1 cellular context compared by ENCODE assay signal in the genomic region with DNA sequence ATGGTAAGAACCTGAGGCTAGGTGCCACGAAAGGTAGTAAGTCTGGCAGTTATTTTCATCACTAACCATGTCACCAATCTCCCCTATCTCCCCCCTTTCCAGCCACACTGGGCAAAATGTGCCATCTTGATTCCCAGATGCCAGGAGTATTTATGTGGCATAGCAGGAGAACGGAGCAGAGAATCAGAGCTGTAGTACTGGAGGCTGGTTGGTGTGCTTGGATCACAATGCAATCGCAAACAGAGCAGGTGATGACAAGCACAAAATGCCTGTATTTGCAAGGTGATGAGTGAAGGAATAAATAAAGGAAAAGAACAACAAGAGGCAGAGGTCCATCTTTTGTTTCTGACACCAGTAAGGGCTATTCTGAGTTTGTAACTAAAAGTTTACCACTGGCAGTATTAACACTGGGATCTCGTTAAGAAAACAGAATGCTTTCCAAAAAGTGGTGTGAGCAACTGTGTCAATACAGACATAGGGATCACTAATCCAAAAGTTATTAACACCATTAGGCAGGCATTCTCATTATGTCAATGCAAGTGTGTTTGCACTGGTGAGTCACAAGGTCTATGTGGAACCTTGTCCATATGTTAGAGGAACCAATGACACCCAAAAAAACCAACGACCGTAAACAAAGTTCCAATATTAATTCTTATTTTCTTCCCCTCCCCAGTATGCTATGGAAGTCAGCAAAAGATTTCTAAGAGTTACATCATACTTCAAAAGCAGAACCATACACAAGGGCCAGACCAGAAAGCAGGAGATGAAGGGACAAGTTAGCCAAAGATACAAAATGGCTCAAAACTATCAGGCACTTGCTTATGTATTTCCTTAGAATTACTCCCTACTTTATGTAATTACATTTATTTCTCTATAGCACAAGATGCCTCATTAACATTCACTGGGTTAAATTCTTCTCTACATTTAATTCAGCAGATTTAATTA.
TF ChIP-seq lines count a peak whose summit lies in the region.

No MANE protein-coding gene starts in this region.

TF ChIP-seq in HepG2, 621 proteins besides CTCF, POLR2A, EP300 and RAD21 (continued from another document and continues in another):
- TF ChIP-seq ARID5B (CRISPR knock-in tag; IDR thresholded peaks at IDR 0.05) (peak; percentile 79), ZSCAN9 (CRISPR knock-in tag; IDR thresholded peaks at IDR 0.05; ENCODE audit: borderline replicate concordance) (peak; percentile 50; the same call in 1 of the 2 replicates), CEBPG (CRISPR knock-in tag; IDR thresholded peaks at IDR 0.05) (peak; percentile 61), GATAD2A (CRISPR knock-in tag; IDR thresholded peaks at IDR 0.05) (peak; percentile 74; the same call in 1 of the 2 replicates), CREM (IDR thresholded peaks at IDR 0.05) (0 out of 2 replicates have a peak, but pooled peaks have one; percentile 38), CREM (CRISPR knock-in tag; IDR thresholded peaks at IDR 0.05) (no peak), ZNF235 (CRISPR knock-in tag; IDR thresholded peaks at IDR 0.05; ENCODE audit: borderline replicate concordance) (no peak), ZNF451 (CRISPR knock-in tag; IDR thresholded peaks at IDR 0.05) (no peak), CREB1 (IDR thresholded peaks at IDR 0.05) (0 out of 2 replicates have a peak, but pooled peaks have one; percentile 20), CREB1 (CRISPR knock-in tag; IDR thresholded peaks at IDR 0.05) (peak; percentile 53; the same call in 1 of the 2 replicates), SOX5 (CRISPR knock-in tag; IDR thresholded peaks at IDR 0.05; ENCODE audit: borderline replicate concordance) (peak; percentile 61; the same call in 1 of the 2 replicates), SMARCC2 (IDR thresholded peaks at IDR 0.05) (no peak), DNMT3B (CRISPR knock-in tag; conservative IDR thresholded peaks at IDR 0.05) (peak; percentile 82), ZNF652 (CRISPR knock-in tag; IDR thresholded peaks at IDR 0.05; ENCODE audit: borderline replicate concordance, low read depth) (no peak; the same call in 1 of the 2 replicates), KAT8 (CRISPR knock-in tag; IDR thresholded peaks at IDR 0.05) (no peak), NFIC (IDR thresholded peaks at IDR 0.05; ENCODE audit: low read length) (peak; percentile 42; the same call in 1 of the 2 replicates), ZNF772 (CRISPR knock-in tag; IDR thresholded peaks at IDR 0.05) (no peak), LCORL (IDR thresholded peaks at IDR 0.05) (no peak), LCORL (CRISPR knock-in tag; IDR thresholded peaks at IDR 0.05) (peak; percentile 59; the same call in 1 of the 2 replicates), SOX6 (IDR thresholded peaks at IDR 0.05) (no peak), SOX6 (CRISPR knock-in tag; IDR thresholded peaks at IDR 0.05) (peak; percentile 82), AHDC1 (CRISPR knock-in tag; IDR thresholded peaks at IDR 0.05; ENCODE audit: borderline replicate concordance) (peak; percentile 42; the same call in 1 of the 2 replicates), SOX13 (IDR thresholded peaks at IDR 0.05) (no peak), SOX13 (CRISPR knock-in tag; conservative IDR thresholded peaks at IDR 0.05 in 1 of 2, IDR thresholded peaks at IDR 0.05 in 1 of 2) (peak in 1 of 2 experiments; percentile 49; a peak in 1 of 4 replicates), TBX3 (IDR thresholded peaks at IDR 0.05; ENCODE audit: borderline replicate concordance) (peak; percentile 94), ZNF513 (CRISPR knock-in tag; conservative IDR thresholded peaks at IDR 0.05) (no peak), FOXP1 (IDR thresholded peaks at IDR 0.05) (0 out of 2 replicates have a peak, but pooled peaks have one; percentile 41), FOXP1 (CRISPR knock-in tag; IDR thresholded peaks at IDR 0.05) (peak; percentile 82), FOSL2 (CRISPR knock-in tag; IDR thresholded peaks at IDR 0.05) (peak; percentile 96), ZNF605 (CRISPR knock-in tag; IDR thresholded peaks at IDR 0.05) (no peak), DMAP1 (CRISPR knock-in tag; IDR thresholded peaks at IDR 0.05) (no peak)
- TF ChIP-seq, protein P1, sequence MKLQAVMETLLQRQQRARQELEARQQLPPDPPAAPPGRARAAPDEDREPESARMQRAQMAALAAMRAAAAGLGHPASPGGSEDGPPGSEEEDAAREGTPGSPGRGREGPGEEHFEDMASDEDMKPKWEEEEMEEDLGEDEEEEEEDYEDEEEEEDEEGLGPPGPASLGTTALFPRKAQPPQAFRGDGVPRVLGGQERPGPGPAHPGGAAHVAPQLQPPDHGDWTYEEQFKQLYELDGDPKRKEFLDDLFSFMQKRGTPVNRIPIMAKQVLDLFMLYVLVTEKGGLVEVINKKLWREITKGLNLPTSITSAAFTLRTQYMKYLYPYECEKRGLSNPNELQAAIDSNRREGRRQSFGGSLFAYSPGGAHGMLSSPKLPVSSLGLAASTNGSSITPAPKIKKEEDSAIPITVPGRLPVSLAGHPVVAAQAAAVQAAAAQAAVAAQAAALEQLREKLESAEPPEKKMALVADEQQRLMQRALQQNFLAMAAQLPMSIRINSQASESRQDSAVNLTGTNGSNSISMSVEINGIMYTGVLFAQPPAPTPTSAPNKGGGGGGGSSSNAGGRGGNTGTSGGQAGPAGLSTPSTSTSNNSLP (IDR thresholded peaks at IDR 0.05; ENCODE audit: low read depth, low read length) = peak; percentile 19; the same call in 1 of the 2 replicates
- TF ChIP-seq, protein P2, sequence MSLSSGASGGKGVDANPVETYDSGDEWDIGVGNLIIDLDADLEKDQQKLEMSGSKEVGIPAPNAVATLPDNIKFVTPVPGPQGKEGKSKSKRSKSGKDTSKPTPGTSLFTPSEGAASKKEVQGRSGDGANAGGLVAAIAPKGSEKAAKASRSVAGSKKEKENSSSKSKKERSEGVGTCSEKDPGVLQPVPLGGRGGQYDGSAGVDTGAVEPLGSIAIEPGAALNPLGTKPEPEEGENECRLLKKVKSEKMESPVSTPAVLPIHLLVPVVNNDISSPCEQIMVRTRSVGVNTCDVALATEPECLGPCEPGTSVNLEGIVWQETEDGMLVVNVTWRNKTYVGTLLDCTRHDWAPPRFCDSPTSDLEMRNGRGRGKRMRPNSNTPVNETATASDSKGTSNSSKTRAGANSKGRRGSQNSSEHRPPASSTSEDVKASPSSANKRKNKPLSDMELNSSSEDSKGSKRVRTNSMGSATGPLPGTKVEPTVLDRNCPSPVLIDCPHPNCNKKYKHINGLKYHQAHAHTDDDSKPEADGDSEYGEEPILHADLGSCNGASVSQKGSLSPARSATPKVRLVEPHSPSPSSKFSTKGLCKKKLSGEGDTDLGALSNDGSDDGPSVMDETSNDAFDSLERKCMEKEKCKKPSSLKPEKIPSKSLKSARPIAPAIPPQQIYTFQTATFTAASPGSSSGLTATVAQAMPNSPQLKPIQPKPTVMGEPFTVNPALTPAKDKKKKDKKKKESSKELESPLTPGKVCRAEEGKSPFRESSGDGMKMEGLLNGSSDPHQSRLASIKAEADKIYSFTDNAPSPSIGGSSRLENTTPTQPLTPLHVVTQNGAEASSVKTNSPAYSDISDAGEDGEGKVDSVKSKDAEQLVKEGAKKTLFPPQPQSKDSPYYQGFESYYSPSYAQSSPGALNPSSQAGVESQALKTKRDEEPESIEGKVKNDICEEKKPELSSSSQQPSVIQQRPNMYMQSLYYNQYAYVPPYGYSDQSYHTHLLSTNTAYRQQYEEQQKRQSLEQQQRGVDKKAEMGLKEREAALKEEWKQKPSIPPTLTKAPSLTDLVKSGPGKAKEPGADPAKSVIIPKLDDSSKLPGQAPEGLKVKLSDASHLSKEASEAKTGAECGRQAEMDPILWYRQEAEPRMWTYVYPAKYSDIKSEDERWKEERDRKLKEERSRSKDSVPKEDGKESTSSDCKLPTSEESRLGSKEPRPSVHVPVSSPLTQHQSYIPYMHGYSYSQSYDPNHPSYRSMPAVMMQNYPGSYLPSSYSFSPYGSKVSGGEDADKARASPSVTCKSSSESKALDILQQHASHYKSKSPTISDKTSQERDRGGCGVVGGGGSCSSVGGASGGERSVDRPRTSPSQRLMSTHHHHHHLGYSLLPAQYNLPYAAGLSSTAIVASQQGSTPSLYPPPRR (CRISPR knock-in tag; IDR thresholded peaks at IDR 0.05; ENCODE audit: borderline replicate concordance) = peak; percentile 60; the same call in 1 of the 2 replicates
- TF ChIP-seq, protein P3, sequence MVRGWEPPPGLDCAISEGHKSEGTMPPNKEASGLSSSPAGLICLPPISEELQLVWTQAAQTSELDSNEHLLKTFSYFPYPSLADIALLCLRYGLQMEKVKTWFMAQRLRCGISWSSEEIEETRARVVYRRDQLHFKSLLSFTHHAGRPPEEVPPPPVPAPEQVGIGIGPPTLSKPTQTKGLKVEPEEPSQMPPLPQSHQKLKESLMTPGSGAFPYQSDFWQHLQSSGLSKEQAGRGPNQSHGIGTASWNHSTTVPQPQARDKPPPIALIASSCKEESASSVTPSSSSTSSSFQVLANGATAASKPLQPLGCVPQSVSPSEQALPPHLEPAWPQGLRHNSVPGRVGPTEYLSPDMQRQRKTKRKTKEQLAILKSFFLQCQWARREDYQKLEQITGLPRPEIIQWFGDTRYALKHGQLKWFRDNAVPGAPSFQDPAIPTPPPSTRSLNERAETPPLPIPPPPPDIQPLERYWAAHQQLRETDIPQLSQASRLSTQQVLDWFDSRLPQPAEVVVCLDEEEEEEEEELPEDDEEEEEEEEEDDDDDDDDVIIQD (CRISPR knock-in tag; IDR thresholded peaks at IDR 0.05; ENCODE audit: low read depth) = peak; percentile 63; the same call in 1 of the 2 replicates
